Comparison of ENCODE assay signal across 8 cellular contexts in the genomic region with DNA sequence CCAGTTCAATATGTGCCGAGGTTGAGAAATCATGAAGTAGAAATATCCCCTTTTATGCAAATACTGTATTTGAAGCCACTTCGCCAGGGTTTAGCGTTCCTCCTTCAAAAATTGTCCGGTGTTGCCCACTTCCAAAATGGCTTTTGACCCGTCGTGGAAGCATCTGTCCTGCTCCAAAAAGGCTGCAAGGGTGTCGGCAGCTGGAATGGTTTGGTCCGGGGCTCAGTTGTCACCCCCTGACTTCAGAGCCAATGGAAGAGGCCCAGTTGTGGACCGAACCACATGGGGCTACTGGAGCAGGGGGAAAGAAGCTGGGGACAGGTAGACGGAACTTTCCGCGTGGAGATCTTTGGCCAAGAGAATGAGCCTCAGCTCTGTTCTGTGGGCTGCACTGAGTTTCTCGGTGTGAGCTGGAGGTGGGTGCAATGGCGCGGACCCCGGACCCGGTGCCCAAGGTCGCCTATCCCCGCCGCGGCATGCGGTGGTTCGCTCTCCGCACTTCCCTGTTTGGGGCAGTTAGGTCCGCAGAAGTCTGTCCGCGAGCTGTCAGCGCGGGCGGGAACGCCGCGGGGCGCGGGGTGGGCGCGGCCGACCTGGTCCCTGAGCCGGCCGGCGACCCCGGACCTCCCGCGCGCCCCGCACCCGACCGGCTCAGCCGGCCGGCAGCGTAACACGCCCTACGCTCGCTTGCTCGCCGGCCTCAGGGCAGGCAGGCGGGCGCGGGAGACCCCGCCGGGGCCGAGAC. TPM values are rescaled to one million over a fixed set of nuclear protein-coding genes. Genes with fewer than 3 reads are reported as not detected.
DNase-seq lines count a peak whose midpoint lies in the region; ATAC-seq and TF ChIP-seq lines count a peak whose summit lies in the region.

A gene (plus strand): TSS at position 527 of the 745 bp plus-strand sequence. CDS start 259 bp downstream, outside the sequence.

- ATAC-seq in HG02642 (IDR thresholded peaks at IDR 0.05; ENCODE audit: poor library complexity, unreplicated experiment) (peak; percentile 61), Right ventricle myocardium inferior (peak; percentile 91)

- TF ChIP-seq CTCF in ovary (IDR thresholded peaks at IDR 0.05) = peak in 1 of 3 donors; percentile 3

- TF ChIP-seq POLR2A in ovary (IDR thresholded peaks at IDR 0.05) = no peak

- H3K36me3 ChIP-seq in ovary (no peaks in the 10 kb centered on the region), thymus (ENCODE audit: control insufficient read depth, insufficient read depth) (peaks cover 10% of the 10 kb centered on the region)

- H3K27ac ChIP-seq in ovary = peak within 1 kb of the TSS; percentile 60 to 74
- peak within 1 kb of the TSS; percentile 78 for H3K27ac ChIP-seq in thymus (ENCODE audit: low read depth)

- intact Hi-C loops in Right ventricle myocardium inferior (cut with DNase I) (loop anchor here (5.0 to 10.0 kb wide), 3 partner anchors 37 to 54 kb away; a partner anchor contains a TSS), ovary (cut with DNase I) (loop anchor here in 2 of 4 donors (5.0 to 10.0 kb wide), 2 partner anchors 64 to 67 kb away; no protein-coding TSS in a partner anchor)

- DNase-seq in GF-D8 (lab: John Stamatoyannopoulos, UW) = peak; percentile 81
- DNase-seq in NCI-H1417 treated with DMSO at 0.1 percent for 48 hours (lab: John Stamatoyannopoulos, UW) = peak; percentile 78
- peak; percentile 65 to 93 for DNase-seq in SW 1271 (lab: John Stamatoyannopoulos, UW)
- DNase-seq in activated naive CD8-positive, alpha-beta T cell treated with anti-CD3 and anti-CD28 coated beads, Interleukin-2, amount 50 U/mL, for 16 hours (ENCODE audit: low read depth, low spot score) = peak; percentile 75
- peak; percentile 94 for DNase-seq in Right ventricle myocardium inferior (ENCODE audit: missing footprints)
- peak; percentile 90 to 91 (median 91) for DNase-seq in ovary

- WGBS in ovary, 3 donors = 0 to 1% (median 0%) methylated on average over 39 to 62 of the region's 62 CpGs
- WGBS in thymus = under 1% methylated on average over 62 of the region's 62 CpGs

- no peak for TF ChIP-seq EP300 in ovary (IDR thresholded peaks at IDR 0.05)

- no peaks in the 10 kb centered on the region for H3K27me3 ChIP-seq in ovary
- no peaks in the 10 kb centered on the region for H3K27me3 ChIP-seq in thymus (ENCODE audit: control insufficient read depth, insufficient read depth)

- H3K9me3 ChIP-seq in ovary (no peaks in the 10 kb centered on the region), thymus (ENCODE audit: control insufficient read depth) (no peaks in the 10 kb centered on the region)

- H3K4me1 ChIP-seq in ovary (ENCODE audit: insufficient read depth) = peaks cover 7% of the 10 kb centered on the region
- peaks cover 29% of the 10 kb centered on the region for H3K4me1 ChIP-seq in thymus (ENCODE audit: control insufficient read depth, insufficient read depth, low read length)

- H3K4me3 ChIP-seq in ovary = peak within 1 kb of the TSS; percentile 71
- H3K4me3 ChIP-seq in thymus (ENCODE audit: low read length) = peak within 1 kb of the TSS; percentile 97

RNA-seq across cellular contexts. Expression of the gene that starts here (rescaled TPM):
- total RNA-seq in Right ventricle myocardium inferior (22.9 TPM), ovary (10 to 100 TPM; 29.5 to 45.0 (median 35.2) TPM)
- polyA plus RNA-seq in ovary (10 to 100 TPM; 18.3 to 53.4 TPM), thymus (30.8 TPM)

Comparison
In these comparisons a context has a peak if more than half of its experiments do, and no peak if none do; other contexts are left out.
1. Peak in every context shown above with its lines: DNase-seq, ATAC-seq, H3K4me3 ChIP-seq and H3K27ac ChIP-seq.